In genomic region chr3:139610886-139611285, GRCh38 we compare ENCODE assay signal across 18 cellular contexts.
"Had no signal": no experiment of that assay in that cellular context is flagged by ENCODE, and none has a peak within 500 bp of the region (broad histone marks: within the 10 kb centered on the region; RNA-seq: fewer than 3 reads in every experiment).

No MANE protein-coding gene starts in this region.

- H3K9me3 ChIP-seq: gastroesophageal sphincter, heart right ventricle, left lung, lower lobe of right lung had no signal

- H3K27ac ChIP-seq: epithelial cell of prostate, foreskin keratinocyte, gastroesophageal sphincter, heart right ventricle, left lung, lower lobe of right lung had no signal

- H3K4me3 ChIP-seq: gastroesophageal sphincter, heart right ventricle, left lung, lower lobe of right lung had no signal

- H3K36me3 ChIP-seq: gastroesophageal sphincter, heart right ventricle, left lung, lower lobe of right lung had no signal

- DNase-seq: cortex of kidney; effector CD8-positive, alpha-beta T cell; effector memory CD8-positive, alpha-beta T cell; endodermal cell; foreskin keratinocyte; glutamatergic neuron; head of caudate nucleus; heart right ventricle; hippocampal formation; left cardiac atrium; left lung; left ventricle myocardium superior; lower lobe of right lung; mesenchymal stem cell; naive thymus-derived CD4-positive, alpha-beta T cell had no signal

- H3K4me1 ChIP-seq: foreskin keratinocyte, gastroesophageal sphincter, heart right ventricle, left lung, lower lobe of right lung had no signal

- ATAC-seq: effector memory CD8-positive, alpha-beta T cell; esophagus mucosa; foreskin keratinocyte; gastroesophageal sphincter; heart right ventricle; left cardiac atrium; left lung; left ventricle myocardium superior; lower lobe of right lung; naive thymus-derived CD4-positive, alpha-beta T cell had no signal

- H3K27me3 ChIP-seq: foreskin keratinocyte, gastroesophageal sphincter, heart right ventricle, left lung had no signal
